In the genomic region with DNA sequence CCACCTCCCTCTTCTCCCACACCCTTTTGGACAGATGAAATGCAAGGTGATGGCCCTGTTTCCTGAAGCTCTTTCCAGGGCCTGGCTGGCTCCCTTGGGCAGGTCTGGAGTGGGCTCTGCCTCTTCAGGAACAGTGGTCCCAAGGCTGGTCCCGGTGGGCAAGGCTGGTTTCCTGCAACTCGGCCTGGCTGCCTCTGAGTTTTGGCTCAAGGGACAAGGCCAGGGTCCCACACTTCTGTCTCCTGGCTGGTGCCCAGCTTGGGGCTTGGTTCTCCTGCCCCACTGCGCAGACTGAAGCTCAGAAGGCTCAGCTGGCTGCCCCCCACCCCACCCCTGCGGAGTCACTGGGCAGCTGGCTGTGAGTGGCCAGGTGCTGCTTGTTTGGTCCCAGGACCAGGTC, we compare ENCODE assay signal across 7 cellular contexts. TPM values are rescaled to one million over a fixed set of nuclear protein-coding genes. Genes with fewer than 3 reads are reported as not detected.
DNase-seq lines count a peak whose midpoint lies in the region; ATAC-seq and TF ChIP-seq lines count a peak whose summit lies in the region.

No MANE protein-coding gene starts in this region.

- intact Hi-C loops in activated T-helper 1 cell treated with anti-CD3 and anti-CD28 coated beads, Interleukin-12 subunit alpha, Interleukin-12 subunit beta, Interleukin-2, Interleukin-4 antibody, amounts not matched to agents 30 ng/mL and 10 ng/mL and 1 ng/mL, durations not matched to agents 14 hours and 24 hours and 36 hours (cut with micrococcal nuclease): loop anchor here (5.0 kb wide), 1 partner anchor 86 kb away; no protein-coding TSS in a partner anchor
- intact Hi-C loops in stomach (cut with DNase I; ENCODE audit: low total_unique reads): no loop called here

- no peaks in the 10 kb centered on the region for H3K9me3 Mint-ChIP-seq in activated T-helper 1 cell treated with anti-CD3 and anti-CD28 coated beads, Interleukin-12 subunit alpha, Interleukin-12 subunit beta, Interleukin-2, Interleukin-4 antibody, amounts not matched to agents 30 ng/mL and 10 ng/mL and 1 ng/mL, durations not matched to agents 14 hours and 24 hours and 36 hours

- H3K27ac Mint-ChIP-seq in activated T-helper 1 cell treated with anti-CD3 and anti-CD28 coated beads, Interleukin-12 subunit alpha, Interleukin-12 subunit beta, Interleukin-2, Interleukin-4 antibody, amounts not matched to agents 30 ng/mL and 10 ng/mL and 1 ng/mL, durations not matched to agents 14 hours and 24 hours and 36 hours: no peak overlapping the region

- H3K9me3 ChIP-seq in HEK293 (ENCODE audit: control insufficient read depth, insufficient read depth, low read depth, low read length) (no peaks in the 10 kb centered on the region), iPS-20b (ENCODE audit: insufficient read depth, low read depth, low read length) (0 out of 2 replicates have a peak, but pooled peaks cover 4% of the 10 kb centered on the region), stomach (no peaks in the 10 kb centered on the region)

- no peak for DNase-seq in activated T-helper 1 cell treated with anti-CD3 and anti-CD28 coated beads, Interleukin-12 subunit alpha, Interleukin-12 subunit beta, Interleukin-2, Interleukin-4 antibody, amounts not matched to agents 30 ng/mL and 10 ng/mL and 1 ng/mL, durations not matched to agents 14 hours and 24 hours and 36 hours (ENCODE audit: low spot score)
- DNase-seq in stomach: no peak
- DNase-seq in iPS-NIHi11 (ENCODE audit: low spot score): no peak
- DNase-seq in SW 1271 (lab: John Stamatoyannopoulos, UW): no peak

- TF ChIP-seq EP300 in stomach (IDR thresholded peaks at IDR 0.05): no peak

- CTCF ChIA-PET in HEK293 (lab: Yijun Ruan, JAX): interaction anchor here (0.6 to 1.1 kb wide), 6 partner anchors 21 to 262 kb away, joined by 3 to 6 read pairs (median 3); no protein-coding TSS in a partner anchor

- H3K4me1 ChIP-seq in HEK293 (ENCODE audit: control insufficient read depth, insufficient read depth, low read length): peaks cover 14% of the 10 kb centered on the region
- peaks cover 10% of the 10 kb centered on the region for H3K4me1 ChIP-seq in iPS-20b (ENCODE audit: insufficient read depth, low read length)
- H3K4me1 ChIP-seq in stomach: peaks cover 41 to 71% (median 58%) of the 10 kb centered on the region in 4 donors

- H3K4me1 Mint-ChIP-seq in activated T-helper 1 cell treated with anti-CD3 and anti-CD28 coated beads, Interleukin-12 subunit alpha, Interleukin-12 subunit beta, Interleukin-2, Interleukin-4 antibody, amounts not matched to agents 30 ng/mL and 10 ng/mL and 1 ng/mL, durations not matched to agents 14 hours and 24 hours and 36 hours (ENCODE audit: low read depth): peaks cover 9% of the 10 kb centered on the region

- peak overlapping the region; percentile 92 for H3K4me3 Mint-ChIP-seq in activated T-helper 1 cell treated with anti-CD3 and anti-CD28 coated beads, Interleukin-12 subunit alpha, Interleukin-12 subunit beta, Interleukin-2, Interleukin-4 antibody, amounts not matched to agents 30 ng/mL and 10 ng/mL and 1 ng/mL, durations not matched to agents 14 hours and 24 hours and 36 hours

- H3K27me3 Mint-ChIP-seq in activated T-helper 1 cell treated with anti-CD3 and anti-CD28 coated beads, Interleukin-12 subunit alpha, Interleukin-12 subunit beta, Interleukin-2, Interleukin-4 antibody, amounts not matched to agents 30 ng/mL and 10 ng/mL and 1 ng/mL, durations not matched to agents 14 hours and 24 hours and 36 hours (ENCODE audit: insufficient read depth): peaks cover 2% of the 10 kb centered on the region

- no peak for TF ChIP-seq POLR2A in stomach (IDR thresholded peaks at IDR 0.05)

- no peak overlapping the region; the same call in 1 of the 2 replicates for H3K9ac ChIP-seq in iPS-20b (ENCODE audit: low read depth, low read length)

- H3K27ac ChIP-seq in HEK293 (ENCODE audit: extremely low read depth, low read depth, low read length) (peak overlapping the region; percentile 100), iPS-20b (ENCODE audit: low read length) (no peak overlapping the region), stomach (peak overlapping the region; percentile 5 to 100 (median 100))

- H3K36me3 ChIP-seq in HEK293 (ENCODE audit: control insufficient read depth in 2 of 2, insufficient read depth in 1 of 2, low read length in 2 of 2): peaks cover 3 to 9% of the 10 kb centered on the region in 2 experiments; a peak in 1 of 3 replicates
- peaks cover 8% of the 10 kb centered on the region for H3K36me3 ChIP-seq in iPS-20b (ENCODE audit: insufficient read depth, low read depth, low read length)
- peaks cover 4 to 9% (median 5%) of the 10 kb centered on the region in 4 donors for H3K36me3 ChIP-seq in stomach

- no peak overlapping the region for H3K4me3 ChIP-seq in HEK293 (ENCODE audit: low read depth, low read length)
- H3K4me3 ChIP-seq in iPS-20b (ENCODE audit: low read length): peak overlapping the region; percentile 83; the same call in 1 of the 2 replicates
- H3K4me3 ChIP-seq in stomach: peak overlapping the region; percentile 79 to 97 (median 89)

- H3K27me3 ChIP-seq in iPS-20b (ENCODE audit: insufficient read depth, low read length): peaks cover 54% of the 10 kb centered on the region
- no peaks in the 10 kb centered on the region for H3K27me3 ChIP-seq in stomach

- TF ChIP-seq CTCF in HEK293 (tag by site-specific recombination; IDR thresholded peaks at IDR 0.05): no peak
- no peak for TF ChIP-seq CTCF in stomach (IDR thresholded peaks at IDR 0.05)

- POLR2A ChIA-PET in HEK293 (lab: Yijun Ruan, JAX): interaction anchor here (0.8 to 9.9 kb wide), 8 partner anchors 9 to 221 kb away, joined by 3 to 85 read pairs (median 4); partner anchors contain the start of genes BAHCC1, CCDC137 and SLC38A10

- ATAC-seq in GM18867 (IDR thresholded peaks at IDR 0.05; ENCODE audit: unreplicated experiment): no peak

- 60 to 87% (median 79%) methylated on average over 1 to 4 of the region's 4 CpGs for WGBS in stomach, 5 donors

- peaks cover 8% of the 10 kb centered on the region for H3K36me3 Mint-ChIP-seq in activated T-helper 1 cell treated with anti-CD3 and anti-CD28 coated beads, Interleukin-12 subunit alpha, Interleukin-12 subunit beta, Interleukin-2, Interleukin-4 antibody, amounts not matched to agents 30 ng/mL and 10 ng/mL and 1 ng/mL, durations not matched to agents 14 hours and 24 hours and 36 hours (ENCODE audit: low read depth)

TF ChIP-seq in HEK293, 187 proteins besides CTCF, POLR2A, EP300 and RAD21:
- TF ChIP-seq SP2 (tag by site-specific recombination; IDR thresholded peaks at IDR 0.05) (peak; percentile 17; the same call in 1 of the 2 replicates), IKZF3 (tag by site-specific recombination; IDR thresholded peaks at IDR 0.05) (0 out of 2 replicates have a peak, but pooled peaks have one; percentile 20)
- TF ChIP-seq, protein P1, sequence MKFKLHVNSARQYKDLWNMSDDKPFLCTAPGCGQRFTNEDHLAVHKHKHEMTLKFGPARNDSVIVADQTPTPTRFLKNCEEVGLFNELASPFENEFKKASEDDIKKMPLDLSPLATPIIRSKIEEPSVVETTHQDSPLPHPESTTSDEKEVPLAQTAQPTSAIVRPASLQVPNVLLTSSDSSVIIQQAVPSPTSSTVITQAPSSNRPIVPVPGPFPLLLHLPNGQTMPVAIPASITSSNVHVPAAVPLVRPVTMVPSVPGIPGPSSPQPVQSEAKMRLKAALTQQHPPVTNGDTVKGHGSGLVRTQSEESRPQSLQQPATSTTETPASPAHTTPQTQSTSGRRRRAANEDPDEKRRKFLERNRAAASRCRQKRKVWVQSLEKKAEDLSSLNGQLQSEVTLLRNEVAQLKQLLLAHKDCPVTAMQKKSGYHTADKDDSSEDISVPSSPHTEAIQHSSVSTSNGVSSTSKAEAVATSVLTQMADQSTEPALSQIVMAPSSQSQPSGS (tag by site-specific recombination; IDR thresholded peaks at IDR 0.05; ENCODE audit: low read depth): no peak
TF ChIP-seq in HEK293: peak in this region for 2.

RNA-seq across cellular contexts. Expression of gene ACTG1, which starts 3.8 kb away (rescaled TPM):
- 3,516 TPM in 2 replicates for total RNA-seq in activated T-helper 1 cell treated with anti-CD3 and anti-CD28 coated beads, Interleukin-12 subunit alpha, Interleukin-12 subunit beta, Interleukin-2, Interleukin-4 antibody, amounts not matched to agents 30 ng/mL and 10 ng/mL and 1 ng/mL, durations not matched to agents 14 hours and 24 hours and 36 hours
- 1,000 to 10,000 TPM in 4 of 5 donors, 100 to 1,000 TPM in 1; 978 to 2,952 (median 1,777) TPM for total RNA-seq in stomach
- 1,000 to 10,000 TPM; 1,866 to 2,457 (median 2,070) TPM for polyA plus RNA-seq in stomach

RNA-seq across cellular contexts. Expression of gene FSCN2, which starts 11.7 kb away (rescaled TPM):
- 0.52 and 0.64 TPM in 2 replicates for total RNA-seq in activated T-helper 1 cell treated with anti-CD3 and anti-CD28 coated beads, Interleukin-12 subunit alpha, Interleukin-12 subunit beta, Interleukin-2, Interleukin-4 antibody, amounts not matched to agents 30 ng/mL and 10 ng/mL and 1 ng/mL, durations not matched to agents 14 hours and 24 hours and 36 hours
- total RNA-seq in stomach: 10 to 100 TPM in 1 of 5 donors, 1 to 10 TPM in 3, not detected in 1; 2.8 to 21.7 (median 6.2) TPM
- polyA plus RNA-seq in stomach: 1 to 10 TPM in 2 of 3 donors, under 1 TPM in 1; 0.90 to 2.7 (median 2.1) TPM

RNA-seq across cellular contexts. Expression of gene FAAP100, which starts 35.7 kb away (rescaled TPM):
- total RNA-seq in activated T-helper 1 cell treated with anti-CD3 and anti-CD28 coated beads, Interleukin-12 subunit alpha, Interleukin-12 subunit beta, Interleukin-2, Interleukin-4 antibody, amounts not matched to agents 30 ng/mL and 10 ng/mL and 1 ng/mL, durations not matched to agents 14 hours and 24 hours and 36 hours: 69.2 and 69.5 TPM in 2 replicates
- 100 to 1,000 TPM in 1 of 5 donors, 10 to 100 TPM in 4; 11.9 to 130 (median 51.8) TPM for total RNA-seq in stomach
- 10 to 100 TPM; 12.2 to 17.1 (median 17.0) TPM for polyA plus RNA-seq in stomach
